8 cellular contexts compared by ENCODE assay signal in genomic region chr14:68210729-68211299, GRCh38.
DNase-seq lines count a peak whose midpoint lies in the region; ATAC-seq, FAIRE-seq and TF ChIP-seq lines count a peak whose summit lies in the region.

No MANE protein-coding gene starts in this region.

- H3K27me3 ChIP-seq in esophagus muscularis mucosa (no peaks in the 10 kb centered on the region), pancreas (no peaks in the 10 kb centered on the region)

- WGBS in esophagus muscularis mucosa, result 27% methylated on average over 5 of the region's 5 CpGs
- WGBS in pancreas, 2 donors, result 35 to 41% methylated on average over 5 of the region's 5 CpGs

- no peak for TF ChIP-seq EP300 in esophagus muscularis mucosa (IDR thresholded peaks at IDR 0.05)

- TF ChIP-seq CTCF in esophagus muscularis mucosa (IDR thresholded peaks at IDR 0.05) (no peak), pancreas (IDR thresholded peaks at IDR 0.05) (no peak)

- intact Hi-C loops in esophagus muscularis mucosa (cut with DNase I) (no loop called here), pancreas (cut with DNase I) (no loop called here)

- H3K9me3 ChIP-seq in esophagus muscularis mucosa, result no peaks in the 10 kb centered on the region
- H3K9me3 ChIP-seq in pancreas, result no peaks in the 10 kb centered on the region

- TF ChIP-seq POLR2A in esophagus muscularis mucosa (IDR thresholded peaks at IDR 0.05; ENCODE audit: low read depth), result no peak

- ATAC-seq in GM21423 (IDR thresholded peaks at IDR 0.05; ENCODE audit: unreplicated experiment) (peak; percentile 84), pancreas (peak; percentile 78 to 90 (median 80))

- H3K4me1 ChIP-seq in esophagus muscularis mucosa (peaks cover 6 to 47% (median 39%) of the 10 kb centered on the region in 4 donors), pancreas (peaks cover 25 to 34% (median 31%) of the 10 kb centered on the region in 3 donors)

- peak overlapping the region; percentile 1 to 38 (median 32) for H3K4me3 ChIP-seq in esophagus muscularis mucosa
- no peak overlapping the region for H3K4me3 ChIP-seq in pancreas

- peak overlapping the region; percentile 59 to 77 (median 73) for H3K27ac ChIP-seq in esophagus muscularis mucosa (replicated peaks in 1 of 4)
- H3K27ac ChIP-seq in pancreas, result peak overlapping the region; percentile 49 to 82 (median 68)

- peak; percentile 98 for DNase-seq in EH (ENCODE audit: low read depth)
- peak; percentile 91 for DNase-seq in HT1080 (ENCODE audit: low read depth)
- peak; percentile 6 to 63 for DNase-seq in activated CD4-positive, alpha-beta T cell treated with anti-CD3 and anti-CD28 coated beads, Interleukin-2, amount 50 U/mL, for 24 hours (ENCODE audit: low read depth in 1 of 2, low spot score in 1 of 2)
- no peak for DNase-seq in esophagus muscularis mucosa (ENCODE audit: extremely low spot score)
- peak in 1 of 6 donors; percentile 41 for DNase-seq in pancreas
- DNase-seq in cerebellar cortex (ENCODE audit: low spot score), result no peak
- DNase-seq in GOT3 (lab: John Stamatoyannopoulos, UW), result no peak

- H3K36me3 ChIP-seq in esophagus muscularis mucosa (no peaks in the 10 kb centered on the region), pancreas (no peaks in the 10 kb centered on the region)

- FAIRE-seq in pancreas (lab: Jason Lieb, UNC), result no peak

Comparison
In these comparisons a context has a peak if more than half of its experiments do, and no peak if none do; other contexts are left out.
1. DNase-seq: peak in EH (single experiment), HT1080 (single experiment) and activated CD4-positive, alpha-beta T cell treated with anti-CD3 and anti-CD28 coated beads, Interleukin-2, amount 50 U/mL, for 24 hours (2 of 2); none in esophagus muscularis mucosa (single experiment), cerebellar cortex (single experiment) and GOT3 (single experiment).
2. H3K4me3 ChIP-seq: peak in esophagus muscularis mucosa (4 of 4); none in pancreas (0 of 4).